ENCODE assay signal across 1 cellular context in genomic region chr4:77433102-77433733, GRCh38.
TF ChIP-seq lines count a peak whose summit lies in the region.

No MANE protein-coding gene starts in this region.

TF ChIP-seq in GM23338, 12 proteins besides CTCF, POLR2A, EP300 and RAD21 (continued from another document):
- TF ChIP-seq ZNF462 (CRISPR knock-in tag; IDR thresholded peaks at IDR 0.05) = no peak
- no peak for TF ChIP-seq CREB1 (CRISPR knock-in tag; IDR thresholded peaks at IDR 0.05; ENCODE audit: low read depth)
- no peak for TF ChIP-seq REST (IDR thresholded peaks at IDR 0.05; ENCODE audit: unreplicated experiment)
- no peak for TF ChIP-seq EZH2phosphoT487 (IDR thresholded peaks at IDR 0.05; ENCODE audit: unreplicated experiment)
